In genomic region chr15:70063284-70063991, GRCh38 we compare ENCODE assay signal across 19 cellular contexts. TPM values are rescaled to one million over a fixed set of nuclear protein-coding genes. Genes with fewer than 3 reads are reported as not detected.
A peak's percentile ranks its signal among the peaks of the same experiment; 100 is the strongest.
DNase-seq lines count a peak whose midpoint lies in the region; ATAC-seq, FAIRE-seq and TF ChIP-seq lines count a peak whose summit lies in the region.
"Had no signal": no experiment of that assay in that cellular context is flagged by ENCODE, and none has a peak within 500 bp of the region (broad histone marks: within the 10 kb centered on the region; RNA-seq: fewer than 3 reads in every experiment).

No MANE protein-coding gene starts in this region.

- H3K9me3 ChIP-seq in endothelial cell of umbilical vein (replicated peaks; ENCODE audit: control insufficient read depth, insufficient read depth, low read length) = no peaks in the 10 kb centered on the region
- no peaks in the 10 kb centered on the region for H3K9me3 ChIP-seq in psoas muscle
- H3K9me3 ChIP-seq in uterus = no peaks in the 10 kb centered on the region

- no peaks in the 10 kb centered on the region for H4K20me1 ChIP-seq in endothelial cell of umbilical vein (replicated peaks; ENCODE audit: control insufficient read depth, extremely low read depth, insufficient read depth, low read length)

- H3K79me2 ChIP-seq in endothelial cell of umbilical vein (ENCODE audit: control insufficient read depth, insufficient read depth, low read length) = peaks cover 2% of the 10 kb centered on the region

- DNase-seq in endothelial cell of umbilical vein (ENCODE audit: low read depth, low spot score) (no peak), psoas muscle (no peak), uterus (peak; percentile 61 to 72), DMS 273 treated with DMSO at 0.1 percent for 48 hours (lab: John Stamatoyannopoulos, UW) (no peak)
- DNase-seq in activated T-cell treated with anti-CD3 and anti-CD28 coated beads, Interleukin-2, amount 50 U/mL, for 1 hour = no peak
- DNase-seq: activated CD4-positive, CD25-positive, alpha-beta regulatory T cell; activated CD8-positive, alpha-beta memory T cell treated with anti-CD3 and anti-CD28 coated beads for 24 hours; endodermal cell; GF-D8; Kasumi-1; mesendoderm; NCI-H526 treated with DMSO at 0.1 percent for 48 hours; stimulated activated CD4-positive, alpha-beta T cell treated with anti-CD3 and anti-CD28 coated beads, Interleukin-1b, Interleukin-23, amount 100 ng/mL, for 48 hours; stimulated activated naive CD8-positive, alpha-beta T cell treated with anti-CD3 and anti-CD28 coated beads, Interleukin-15, amount 100 ng/mL, for 72 hours had no signal

- no TSS peak for BruUV-seq in endothelial cell of umbilical vein (replicated peaks; lab: Mats Ljungman, UMichigan)

- no peaks in the 10 kb centered on the region for H3K9me1 ChIP-seq in endothelial cell of umbilical vein (replicated peaks; ENCODE audit: control insufficient read depth, extremely low read depth, insufficient read depth, low read length)

- no peak overlapping the region for H3K9ac ChIP-seq in endothelial cell of umbilical vein (replicated peaks; ENCODE audit: extremely low read depth, insufficient read depth, low read length)

- H3K27ac ChIP-seq in endothelial cell of umbilical vein (ENCODE audit: insufficient read depth, low read depth, low read length) = no peak overlapping the region
- H3K27ac ChIP-seq in psoas muscle = peak overlapping the region; percentile 51
- H3K27ac ChIP-seq in uterus = peak overlapping the region; percentile 39 to 72

- H3K36me3 ChIP-seq in endothelial cell of umbilical vein (ENCODE audit: control insufficient read depth in 2 of 2, extremely low read depth in 1 of 2, insufficient read depth in 2 of 2, low read length in 2 of 2) (peaks cover 11 to 60% of the 10 kb centered on the region in 2 experiments), psoas muscle (ENCODE audit: insufficient read depth in 1 of 2, low read depth in 1 of 2) (peaks cover 3 to 59% of the 10 kb centered on the region in 2 donors), uterus (no peaks in the 10 kb centered on the region)

- H3K27me3 ChIP-seq in endothelial cell of umbilical vein (ENCODE audit: control insufficient read depth in 2 of 2, insufficient read depth in 2 of 2, low read length in 2 of 2) = no peaks in the 10 kb centered on the region
- no peaks in the 10 kb centered on the region for H3K27me3 ChIP-seq in psoas muscle (ENCODE audit: insufficient read depth in 3 of 3, low read length in 2 of 3)
- H3K27me3 ChIP-seq in uterus = no peaks in the 10 kb centered on the region

- no peak overlapping the region for H2AFZ ChIP-seq in endothelial cell of umbilical vein (ENCODE audit: low read depth, low read length)

- CTCF ChIA-PET in endothelial cell of umbilical vein (lab: Charles Lee) = interaction anchor here (1.2 kb wide), 1 partner anchor 300 kb away, joined by 4 read pairs; no protein-coding TSS in a partner anchor

- no peak overlapping the region for H3K4me3 ChIP-seq in endothelial cell of umbilical vein (replicated peaks in 1 of 3; ENCODE audit: insufficient read depth in 1 of 3, low read depth in 1 of 3, low read length in 3 of 3)
- no peak overlapping the region for H3K4me3 ChIP-seq in psoas muscle
- no peak overlapping the region for H3K4me3 ChIP-seq in uterus
- H3K4me3 ChIP-seq: GM12878 had no signal

- no peak overlapping the region for H3K4me2 ChIP-seq in endothelial cell of umbilical vein (ENCODE audit: insufficient read depth, low read length)

- intact Hi-C loops in endothelial cell of umbilical vein (cut with micrococcal nuclease) (no loop called here), psoas muscle (cut with DNase I) (loop anchor here in 1 of 2 donors (5.0 kb wide), 1 partner anchor 34 kb away; the partner anchor contains the start of gene TLE3), uterus (cut with DNase I; ENCODE audit: low total_unique reads) (no loop called here)

- TF ChIP-seq CTCF in endothelial cell of umbilical vein (IDR thresholded peaks at IDR 0.05; ENCODE audit: extremely low read depth in 1 of 2, insufficient read depth in 1 of 2, low read depth in 1 of 2, low read length in 2 of 2) (no peak), psoas muscle (IDR thresholded peaks at IDR 0.05) (no peak), uterus (IDR thresholded peaks at IDR 0.05) (no peak)

- ATAC-seq in psoas muscle (peak in 1 of 4 donors; percentile 11), GM21526 (IDR thresholded peaks at IDR 0.05; ENCODE audit: low FRiP score, unreplicated experiment) (no peak)
- ATAC-seq: GM12878; HCT116; stimulated activated naive CD8-positive, alpha-beta T cell treated with anti-CD3 and anti-CD28 coated beads, Interleukin-15, amount 100 ng/mL, for 72 hours had no signal

- FAIRE-seq in endothelial cell of umbilical vein (lab: Jason Lieb, UNC) = peak; percentile 12
- FAIRE-seq: GM12878, keratinocyte had no signal

- H3K4me1 ChIP-seq in endothelial cell of umbilical vein (ENCODE audit: control insufficient read depth, extremely low read depth, insufficient read depth, low read length) (peaks cover 6% of the 10 kb centered on the region), psoas muscle (peaks cover 19% of the 10 kb centered on the region), uterus (peaks cover 5 to 10% of the 10 kb centered on the region in 2 donors)

- TF ChIP-seq POLR2A in endothelial cell of umbilical vein (IDR thresholded peaks at IDR 0.05; ENCODE audit: low read depth, low read length) = no peak
- TF ChIP-seq POLR2A in uterus (IDR thresholded peaks at IDR 0.05) = no peak

- POLR2A ChIA-PET in endothelial cell of umbilical vein (lab: Charles Lee) = no interaction called here

- dilution Hi-C loops in endothelial cell of umbilical vein (cut with MboI; ENCODE audit: extremely low pct_ligation_motif_present, low sequenced_read_pairs) = no loop called here

- 69 to 83% (median 77%) methylated on average over 16 of the region's 16 CpGs for WGBS in psoas muscle, 3 donors

TF ChIP-seq in endothelial cell of umbilical vein, 7 proteins besides CTCF, POLR2A, EP300 and RAD21:
- TF ChIP-seq EZH2 (IDR thresholded peaks at IDR 0.05; ENCODE audit: borderline replicate concordance, low read depth, low read length, severe bottlenecking) (no peak), MAX (IDR thresholded peaks at IDR 0.05; ENCODE audit: insufficient read depth, insufficient read length) (no peak), FOS (IDR thresholded peaks at IDR 0.05; ENCODE audit: borderline replicate concordance, insufficient read depth, low read length) (no peak)

RNA-seq across cellular contexts. Expression of gene TLE3, which starts 34.3 kb away (rescaled TPM):
- polyA plus RNA-seq in PFSK-1 (2012; ENCODE audit: insufficient read length, low read depth) = 150 TPM
- 53.8 and 56.9 TPM in 2 replicates for total RNA-seq in endothelial cell of umbilical vein
- polyA plus RNA-seq in endothelial cell of umbilical vein = 40.5 TPM in 2 replicates
- polyA plus RNA-seq in endothelial cell of umbilical vein (2011; cell fraction: cytosol; rRNA removed) = 25.4 and 32.3 TPM in 2 replicates
- 76.5 and 80.5 TPM in 2 replicates for polyA plus RNA-seq in endothelial cell of umbilical vein (2011; cell fraction: nucleus; rRNA removed)
- polyA plus RNA-seq in endothelial cell of umbilical vein (2012) = 37.2 and 57.4 TPM in 2 replicates
- polyA minus RNA-seq in endothelial cell of umbilical vein = 74.4 and 77.7 TPM in 2 replicates
- polyA minus RNA-seq in endothelial cell of umbilical vein (2011; cell fraction: cytosol; rRNA and poly(A)+ RNA removed) = 114 TPM
- polyA minus RNA-seq in endothelial cell of umbilical vein (2011; cell fraction: nucleus; rRNA and poly(A)+ RNA removed) = 63.4 and 82.0 TPM in 2 replicates
- total RNA-seq in psoas muscle = 10 to 100 TPM; 10.8 to 59.9 (median 18.6) TPM
- 1 to 10 TPM; 4.3 to 9.6 (median 4.8) TPM for polyA plus RNA-seq in psoas muscle
- 100 to 1,000 TPM in 1 of 4 donors, 10 to 100 TPM in 2, 1 to 10 TPM in 1; 7.4 to 244 (median 49.4) TPM for total RNA-seq in uterus

Comparison
In these comparisons a context has a peak if more than half of its experiments do, and no peak if none do; other contexts are left out.
1. DNase-seq: peak in uterus (2 of 2); none in endothelial cell of umbilical vein (single experiment), psoas muscle (0 of 2), activated T-cell treated with anti-CD3 and anti-CD28 coated beads, Interleukin-2, amount 50 U/mL, for 1 hour (single experiment) and DMS 273 treated with DMSO at 0.1 percent for 48 hours (single experiment).